ENCODE assay signal across 26 cellular contexts in the genomic region with DNA sequence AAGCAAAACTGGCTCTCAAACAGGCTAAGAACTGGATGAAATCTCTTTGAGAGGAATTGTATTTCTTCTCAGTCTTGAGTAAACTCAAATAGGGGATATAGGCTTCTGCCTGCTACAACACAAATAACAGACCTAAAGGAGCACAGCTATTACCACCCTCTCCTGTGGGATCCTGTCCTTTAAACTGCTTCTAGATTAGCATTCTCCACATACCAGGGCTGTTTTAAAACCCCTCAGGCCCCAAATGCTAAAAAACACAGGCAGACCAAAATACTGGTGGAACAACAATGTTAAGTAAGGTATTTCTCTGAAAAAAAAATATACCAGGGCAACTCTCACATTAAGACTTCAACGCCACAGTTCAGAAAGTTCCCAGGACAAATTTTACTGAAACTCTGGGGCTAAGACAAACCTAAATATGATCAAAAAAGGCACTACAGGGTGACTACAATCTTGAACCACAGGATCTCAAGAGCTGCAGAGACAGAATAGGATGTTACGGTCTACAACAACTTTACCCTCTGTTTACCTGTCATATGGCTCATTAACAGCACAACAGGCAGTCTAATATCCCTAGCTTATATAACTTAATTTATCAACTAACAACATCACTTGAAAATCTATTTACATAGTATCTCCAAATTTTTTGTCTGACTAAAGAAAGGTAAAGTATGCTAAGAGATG. TPM values are rescaled to one million over a fixed set of nuclear protein-coding genes. Genes with fewer than 3 reads are reported as not detected.
DNase-seq lines count a peak whose midpoint lies in the region; ATAC-seq and TF ChIP-seq lines count a peak whose summit lies in the region.
"Had no signal": no experiment of that assay in that cellular context is flagged by ENCODE, and none has a peak within 500 bp of the region (broad histone marks: within the 10 kb centered on the region; RNA-seq: fewer than 3 reads in every experiment).

No MANE protein-coding gene starts in this region.

- no peaks in the 10 kb centered on the region for H3K9me3 Mint-ChIP-seq in activated CD8-positive, alpha-beta T cell treated with anti-CD3 and anti-CD28 coated beads for 36 hours
- H3K9me3 Mint-ChIP-seq: activated T-cell treated with anti-CD3 and anti-CD28 coated beads, Interleukin-2, amount 50 U/mL, for 24 hours; T-helper 2 cell treated with Interferon-gamma antibody and Interleukin-4, amounts not matched to agents 5 μg/mL and 100 μg/mL, for 36 hours had no signal

- POLR2A ChIA-PET in activated CD8-positive, alpha-beta T cell treated with anti-CD3 and anti-CD28 coated beads for 36 hours (lab: Charles Lee), result no interaction called here

- no peaks in the 10 kb centered on the region for H3K4me1 Mint-ChIP-seq in activated CD8-positive, alpha-beta T cell treated with anti-CD3 and anti-CD28 coated beads for 36 hours (ENCODE audit: low read depth)
- H3K4me1 Mint-ChIP-seq: B cell had no signal

- no peak overlapping the region for H3K4me3 Mint-ChIP-seq in activated CD8-positive, alpha-beta T cell treated with anti-CD3 and anti-CD28 coated beads for 36 hours
- H3K4me3 Mint-ChIP-seq: activated T-cell treated with anti-CD3 and anti-CD28 coated beads, Interleukin-2, amount 50 U/mL, for 24 hours; B cell; CD8-positive, alpha-beta memory T cell; T-helper 2 cell treated with Interferon-gamma antibody and Interleukin-4, amounts not matched to agents 5 μg/mL and 100 μg/mL, for 36 hours had no signal

- peak overlapping the region; percentile 40; the same call in 1 of the 2 replicates for H3K9ac ChIP-seq in HUES64 (ENCODE audit: low read depth, low read length)

- peak; percentile 12 for DNase-seq in AG20443 (ENCODE audit: low spot score)
- DNase-seq in choroid plexus epithelial cell (ENCODE audit: low read depth), result peak; percentile 1
- DNase-seq in activated CD8-positive, alpha-beta T cell treated with anti-CD3 and anti-CD28 coated beads for 36 hours, result no peak
- DNase-seq in ascending aorta (ENCODE audit: low spot score in 2 of 2), result no peak
- DNase-seq: activated CD4-positive, alpha-beta T cell treated with anti-CD3 and anti-CD28 coated beads for 4 hours; activated gamma-delta T cell treated with Interleukin-2 at 50 U/mL for 16 hours; activated T-cell treated with anti-CD3 and anti-CD28 coated beads, Interleukin-2, amount 50 U/mL, for 24 hours; CD8-positive, alpha-beta memory T cell; HCEC 1CT; Kasumi-1; NCI-H146; NCI-H2107; NCI-H446 treated with DMSO at 0.1 percent for 48 hours; stomach; thyroid gland had no signal

- WGBS in HUES64, result 59% methylated on average over 2 of the region's 2 CpGs
- 57 to 83% methylated on average over 1 to 2 of the region's 2 CpGs for WGBS in mesodermal cell (ENCODE audit: insufficient coverage in 2 of 2), 2 experiments

- no peak for TF ChIP-seq CTCF in choroid plexus epithelial cell (conservative IDR thresholded peaks at IDR 0.05; ENCODE audit: low read depth, low read length)
- no peak for TF ChIP-seq CTCF in activated CD8-positive, alpha-beta T cell treated with anti-CD3 and anti-CD28 coated beads for 36 hours (IDR thresholded peaks at IDR 0.05)
- no peak for TF ChIP-seq CTCF in ascending aorta (IDR thresholded peaks at IDR 0.05)

- peak overlapping the region; percentile 74 for H3K27ac ChIP-seq in HUES64 (ENCODE audit: low read depth, low read length)
- peak overlapping the region; percentile 89 for H3K27ac ChIP-seq in mesodermal cell (ENCODE audit: low read depth, low read length, severe bottlenecking)
- H3K27ac ChIP-seq in ascending aorta, result no peak overlapping the region
- H3K27ac ChIP-seq: epithelial cell of prostate, neutrophil, stomach had no signal

- intact Hi-C loops in activated CD8-positive, alpha-beta T cell treated with anti-CD3 and anti-CD28 coated beads for 36 hours (cut with micrococcal nuclease), result no loop called here
- intact Hi-C loops in ascending aorta (cut with DNase I), result no loop called here

- H3K36me3 ChIP-seq in HUES64 (ENCODE audit: insufficient read depth, low read length) (no peaks in the 10 kb centered on the region), mesodermal cell (ENCODE audit: control insufficient read depth, insufficient read depth, low read length) (no peaks in the 10 kb centered on the region), ascending aorta (no peaks in the 10 kb centered on the region)
- H3K36me3 ChIP-seq: neutrophil, stomach, thyroid gland had no signal

- ATAC-seq in activated CD8-positive, alpha-beta T cell treated with anti-CD3 and anti-CD28 coated beads for 36 hours, result no peak
- ATAC-seq in HG03354 (IDR thresholded peaks at IDR 0.05; ENCODE audit: poor library complexity, severe bottlenecking, unreplicated experiment) (no peak), HG03378 (IDR thresholded peaks at IDR 0.05; ENCODE audit: unreplicated experiment) (no peak)
- ATAC-seq: HepG2 had no signal

- no peak overlapping the region for H3K27ac Mint-ChIP-seq in activated CD8-positive, alpha-beta T cell treated with anti-CD3 and anti-CD28 coated beads for 36 hours
- H3K27ac Mint-ChIP-seq: activated T-cell treated with anti-CD3 and anti-CD28 coated beads, Interleukin-2, amount 50 U/mL, for 24 hours; B cell; T-helper 2 cell treated with Interferon-gamma antibody and Interleukin-4, amounts not matched to agents 5 μg/mL and 100 μg/mL, for 36 hours had no signal

- H3K4me3 ChIP-seq in HUES64 (ENCODE audit: low read length) (0 out of 2 replicates have a peak overlapping the region, but pooled peaks have one; percentile 15), choroid plexus epithelial cell (ENCODE audit: low read depth, low read length) (no peak overlapping the region), mesodermal cell (ENCODE audit: extremely low read depth, insufficient read depth, low read length, poor library complexity, severe bottlenecking) (no peak overlapping the region), ascending aorta (no peak overlapping the region)
- H3K4me3 ChIP-seq: stomach, thyroid gland had no signal

- peaks cover 30% of the 10 kb centered on the region for H3K4me1 ChIP-seq in HUES64 (ENCODE audit: insufficient read depth, low read length)
- peaks cover 6% of the 10 kb centered on the region for H3K4me1 ChIP-seq in mesodermal cell (ENCODE audit: control insufficient read depth, insufficient read depth, low read length, poor library complexity, severe bottlenecking)
- H3K4me1 ChIP-seq in ascending aorta, result no peaks in the 10 kb centered on the region

- no peaks in the 10 kb centered on the region for H3K27me3 ChIP-seq in HUES64 (ENCODE audit: insufficient read depth, low read length)
- no peaks in the 10 kb centered on the region for H3K27me3 ChIP-seq in ascending aorta
- H3K27me3 ChIP-seq: neutrophil, stomach, thyroid gland had no signal

- H3K9me3 ChIP-seq in HUES64 (ENCODE audit: insufficient read depth, low read depth, low read length) (peaks cover 3% of the 10 kb centered on the region; the same call in 1 of the 2 replicates), mesodermal cell (ENCODE audit: control insufficient read depth, low read length) (peaks cover 3% of the 10 kb centered on the region), ascending aorta (no peaks in the 10 kb centered on the region)
- H3K9me3 ChIP-seq: neutrophil, stomach, thyroid gland had no signal

- peaks cover 2% of the 10 kb centered on the region for H3K27me3 Mint-ChIP-seq in activated CD8-positive, alpha-beta T cell treated with anti-CD3 and anti-CD28 coated beads for 36 hours
- H3K27me3 Mint-ChIP-seq: activated T-cell treated with anti-CD3 and anti-CD28 coated beads, Interleukin-2, amount 50 U/mL, for 24 hours; B cell; CD8-positive, alpha-beta memory T cell had no signal

- CTCF ChIA-PET in activated CD8-positive, alpha-beta T cell treated with anti-CD3 and anti-CD28 coated beads for 36 hours (lab: Charles Lee), result interaction anchor here (2.0 kb wide), 1 partner anchor 11 kb away, joined by 5 read pairs; no protein-coding TSS in a partner anchor

- H3K36me3 Mint-ChIP-seq in activated CD8-positive, alpha-beta T cell treated with anti-CD3 and anti-CD28 coated beads for 36 hours (ENCODE audit: low read depth), result no peaks in the 10 kb centered on the region
- H3K36me3 Mint-ChIP-seq: CD8-positive, alpha-beta memory T cell had no signal

RNA-seq across cellular contexts. Expression of gene CPNE8, which starts 7.2 kb away (rescaled TPM):
- polyA plus RNA-seq in HUES64 (2013, experiment 1 of 2), result 3.7 TPM
- polyA plus RNA-seq in HUES64 (2013, experiment 2 of 2), result 4.6 TPM
- polyA plus RNA-seq in mesodermal cell (2013, experiment 1 of 2), result 13.6 TPM
- polyA plus RNA-seq in mesodermal cell (2013, experiment 2 of 2), result 11.9 TPM
- total RNA-seq in activated CD8-positive, alpha-beta T cell treated with anti-CD3 and anti-CD28 coated beads for 36 hours, result 1 to 10 TPM; 1.4 to 1.7 TPM
- 18.6 TPM for total RNA-seq in ascending aorta
- total RNA-seq: myocyte, OCI-LY7 had no signal

Comparison
In these comparisons a context has a peak if more than half of its experiments do, and no peak if none do; other contexts are left out.
1. DNase-seq: peak in AG20443 (single experiment) and choroid plexus epithelial cell (single experiment); none in activated CD8-positive, alpha-beta T cell treated with anti-CD3 and anti-CD28 coated beads for 36 hours (single experiment) and ascending aorta (0 of 2).
2. H3K27ac ChIP-seq: peak in HUES64 (single experiment) and mesodermal cell (single experiment); none in ascending aorta (0 of 2).